ENCODE assay signal across 17 cellular contexts in genomic region chr11:100866453-100866852, GRCh38.
DNase-seq lines count a peak whose midpoint lies in the region; ATAC-seq and TF ChIP-seq lines count a peak whose summit lies in the region.
"Had no signal": no experiment of that assay in that cellular context is flagged by ENCODE, and none has a peak within 500 bp of the region (broad histone marks: within the 10 kb centered on the region; RNA-seq: fewer than 3 reads in every experiment).

No MANE protein-coding gene starts in this region.

- no peaks in the 10 kb centered on the region for H3K9me3 Mint-ChIP-seq in endothelial cell (ENCODE audit: unreplicated experiment)
- H3K9me3 Mint-ChIP-seq in activated T-cell treated with anti-CD3 and anti-CD28 coated beads, Interleukin-2, amount 50 U/mL, for 24 hours = no peaks in the 10 kb centered on the region

- peak overlapping the region; percentile 57 for H3K27ac Mint-ChIP-seq in endothelial cell (ENCODE audit: unreplicated experiment)
- H3K27ac Mint-ChIP-seq in activated T-cell treated with anti-CD3 and anti-CD28 coated beads, Interleukin-2, amount 50 U/mL, for 24 hours = no peak overlapping the region
- H3K27ac Mint-ChIP-seq: activated CD4-positive, alpha-beta memory T cell treated with anti-CD3 and anti-CD28 coated beads for 36 hours; naive thymus-derived CD4-positive, alpha-beta T cell; T-helper 17 cell had no signal

- no peak overlapping the region for H3K4me3 Mint-ChIP-seq in endothelial cell (ENCODE audit: unreplicated experiment)
- no peak overlapping the region for H3K4me3 Mint-ChIP-seq in activated T-cell treated with anti-CD3 and anti-CD28 coated beads, Interleukin-2, amount 50 U/mL, for 24 hours
- H3K4me3 Mint-ChIP-seq: activated CD4-positive, alpha-beta memory T cell treated with anti-CD3 and anti-CD28 coated beads for 36 hours; naive thymus-derived CD4-positive, alpha-beta T cell; T-helper 17 cell had no signal

- peaks cover 15% of the 10 kb centered on the region for H3K4me1 Mint-ChIP-seq in endothelial cell (ENCODE audit: unreplicated experiment)
- no peaks in the 10 kb centered on the region for H3K4me1 Mint-ChIP-seq in activated T-cell treated with anti-CD3 and anti-CD28 coated beads, Interleukin-2, amount 50 U/mL, for 24 hours (ENCODE audit: low read depth)
- H3K4me1 Mint-ChIP-seq: naive thymus-derived CD4-positive, alpha-beta T cell; T-helper 17 cell had no signal

- H3K27me3 Mint-ChIP-seq in endothelial cell (ENCODE audit: unreplicated experiment) = peaks cover 3% of the 10 kb centered on the region
- H3K27me3 Mint-ChIP-seq in activated T-cell treated with anti-CD3 and anti-CD28 coated beads, Interleukin-2, amount 50 U/mL, for 24 hours = no peaks in the 10 kb centered on the region
- H3K27me3 Mint-ChIP-seq: activated CD4-positive, alpha-beta memory T cell treated with anti-CD3 and anti-CD28 coated beads for 36 hours; naive thymus-derived CD4-positive, alpha-beta T cell; T-helper 17 cell had no signal

- no peaks in the 10 kb centered on the region for H3K36me3 Mint-ChIP-seq in endothelial cell (ENCODE audit: low read depth, unreplicated experiment)
- no peaks in the 10 kb centered on the region for H3K36me3 Mint-ChIP-seq in activated T-cell treated with anti-CD3 and anti-CD28 coated beads, Interleukin-2, amount 50 U/mL, for 24 hours (ENCODE audit: low read depth)
- H3K36me3 Mint-ChIP-seq: activated CD4-positive, alpha-beta memory T cell treated with anti-CD3 and anti-CD28 coated beads for 36 hours; naive thymus-derived CD4-positive, alpha-beta T cell had no signal

- no peak for TF ChIP-seq CTCF in endothelial cell (IDR thresholded peaks at IDR 0.05; ENCODE audit: unreplicated experiment)

- DNase-seq in MV-4-11 (lab: John Stamatoyannopoulos, UW) = peak; percentile 65
- no peak for DNase-seq in endothelial cell (ENCODE audit: low spot score)
- DNase-seq in activated T-cell treated with anti-CD3 and anti-CD28 coated beads, Interleukin-2, amount 50 U/mL, for 24 hours = no peak
- no peak for DNase-seq in ureter (ENCODE audit: low spot score)
- no peak for DNase-seq in EL
- DNase-seq: activated CD4-positive, alpha-beta memory T cell treated with anti-CD3 and anti-CD28 coated beads for 36 hours; esophagus squamous epithelium; GOT3; left cardiac atrium; naive thymus-derived CD4-positive, alpha-beta T cell; NCI-H1105 treated with DMSO at 0.1 percent for 48 hours; NCI-H226; Peyer's patch; T-helper 17 cell had no signal

- ATAC-seq in GM18502 (IDR thresholded peaks at IDR 0.05; ENCODE audit: poor library complexity, unreplicated experiment) = peak; percentile 47
- ATAC-seq in HG02678 (IDR thresholded peaks at IDR 0.05; ENCODE audit: unreplicated experiment) = peak; percentile 61
- no peak for ATAC-seq in GM19397 (IDR thresholded peaks at IDR 0.05; ENCODE audit: unreplicated experiment)
- ATAC-seq: left cardiac atrium; naive thymus-derived CD4-positive, alpha-beta T cell; T-helper 17 cell had no signal
